ENCODE assay signal across 8 cellular contexts in the genomic region with DNA sequence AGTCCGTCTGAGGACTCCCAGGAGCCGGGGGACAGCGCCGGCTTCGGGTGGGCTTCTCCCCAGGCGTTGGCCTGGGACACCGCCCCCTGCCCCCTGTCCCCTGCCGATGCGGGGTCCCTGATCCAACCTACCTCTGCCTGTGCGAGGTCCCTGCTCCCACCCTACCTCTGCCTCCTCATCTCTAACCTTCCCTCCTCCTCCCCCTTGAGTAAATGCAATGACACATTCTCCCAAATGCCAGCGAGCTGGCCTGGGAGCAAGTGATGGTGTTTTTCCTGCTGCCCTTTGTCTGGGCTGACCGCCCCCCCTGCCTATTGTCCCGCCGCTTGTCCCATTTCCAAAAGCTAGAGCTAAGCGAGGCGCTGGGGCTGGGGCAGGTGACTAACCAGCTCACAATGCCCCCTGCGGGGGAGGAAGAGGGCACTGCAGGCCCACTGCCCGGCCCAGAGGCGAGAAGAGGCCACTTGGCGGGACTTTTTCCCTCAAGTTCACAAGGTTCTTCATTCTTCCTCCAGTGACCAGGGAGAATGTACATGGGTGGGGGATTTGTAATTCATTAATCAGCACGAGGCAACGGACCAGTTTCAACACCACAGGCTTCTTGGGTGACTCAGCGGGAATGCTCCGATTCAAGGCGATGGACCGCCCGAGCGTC. TPM values are rescaled to one million over a fixed set of nuclear protein-coding genes. Genes with fewer than 3 reads are reported as not detected.
DNase-seq lines count a peak whose midpoint lies in the region; ATAC-seq and TF ChIP-seq lines count a peak whose summit lies in the region.

No MANE protein-coding gene starts in this region.

- H3K9me3 ChIP-seq in AG04450 (ENCODE audit: control insufficient read depth, insufficient read depth, low read length): no peaks in the 10 kb centered on the region; the same call in 1 of the 2 replicates

- peak overlapping the region; percentile 67 for H3K4me3 ChIP-seq in AG04450 (ENCODE audit: low read depth, low read length)

- POLR2A ChIA-PET in AG04450 (lab: Yijun Ruan, JAX): interaction anchor here (0.6 to 8.0 kb wide), 11 partner anchors 8 to 1802 kb away, joined by 3 to 106 read pairs (median 5); a partner anchor contains a TSS

- no peaks in the 10 kb centered on the region for H3K36me3 Mint-ChIP-seq in activated naive CD4-positive, alpha-beta T cell treated with anti-CD3 and anti-CD28 coated beads, Interleukin-2, amount 10 ng/mL, durations not matched to agents 7 days and 5 days

- H3K27me3 ChIP-seq in AG04450 (ENCODE audit: control insufficient read depth, insufficient read depth, low read length): no peaks in the 10 kb centered on the region

- no peak overlapping the region for H3K27ac Mint-ChIP-seq in activated naive CD4-positive, alpha-beta T cell treated with anti-CD3 and anti-CD28 coated beads, Interleukin-2, amount 10 ng/mL, durations not matched to agents 7 days and 5 days

- peaks cover 33% of the 10 kb centered on the region for H3K4me1 Mint-ChIP-seq in activated naive CD4-positive, alpha-beta T cell treated with anti-CD3 and anti-CD28 coated beads, Interleukin-2, amount 10 ng/mL, durations not matched to agents 7 days and 5 days

- ATAC-seq in HG03378 (IDR thresholded peaks at IDR 0.05; ENCODE audit: unreplicated experiment) (no peak), GM18909 (IDR thresholded peaks at IDR 0.05; ENCODE audit: poor library complexity, unreplicated experiment) (no peak)

- DNase-seq in AG04450 (ENCODE audit: low read depth, low spot score) (peak; percentile 86), NOMO-1 treated with dmso at 0.1 percent for 144 hours (lab: John Stamatoyannopoulos, UW; ENCODE audit: unreplicated experiment) (peak; percentile 60), germinal center (ENCODE audit: low spot score) (peak; percentile 77), non-pigmented ciliary epithelial cell (ENCODE audit: low read depth) (peak; percentile 77)
- DNase-seq in activated naive CD4-positive, alpha-beta T cell treated with anti-CD3 and anti-CD28 coated beads, Interleukin-2, amount 10 ng/mL, durations not matched to agents 7 days and 5 days: peak; percentile 71

- peaks cover 96% of the 10 kb centered on the region for H3K27me3 Mint-ChIP-seq in activated naive CD4-positive, alpha-beta T cell treated with anti-CD3 and anti-CD28 coated beads, Interleukin-2, amount 10 ng/mL, durations not matched to agents 7 days and 5 days

- TF ChIP-seq CTCF in AG04450 (IDR thresholded peaks at IDR 0.05; ENCODE audit: low read depth, low read length) (peak; percentile 34), GM12874 (IDR thresholded peaks at IDR 0.05; ENCODE audit: insufficient read depth, low read depth, low read length) (peak; percentile 68)

- no peaks in the 10 kb centered on the region for H3K9me3 Mint-ChIP-seq in activated naive CD4-positive, alpha-beta T cell treated with anti-CD3 and anti-CD28 coated beads, Interleukin-2, amount 10 ng/mL, durations not matched to agents 7 days and 5 days

- H3K27ac ChIP-seq in AG04450 (ENCODE audit: low read depth, low read length): peak overlapping the region; percentile 99

- CTCF ChIA-PET in AG04450 (lab: Charles Lee): interaction anchor here (0.6 to 24.1 kb wide), 2 partner anchors 16 to 783 kb away, joined by 5 to 716 read pairs; a partner anchor contains a TSS
- CTCF ChIA-PET in activated naive CD4-positive, alpha-beta T cell treated with anti-CD3 and anti-CD28 coated beads, Interleukin-2, amount 10 ng/mL, durations not matched to agents 7 days and 5 days (lab: Charles Lee): interaction anchor here (0.9 to 24.9 kb wide), 10 partner anchors 9 to 292 kb away, joined by 3 to 564 read pairs (median 6); a partner anchor contains a TSS

- peak overlapping the region; percentile 67 for H3K4me3 Mint-ChIP-seq in activated naive CD4-positive, alpha-beta T cell treated with anti-CD3 and anti-CD28 coated beads, Interleukin-2, amount 10 ng/mL, durations not matched to agents 7 days and 5 days

RNA-seq across cellular contexts. Expression of a gene that starts 0.6 kb away (rescaled TPM):
- 11.4 and 12.4 TPM in 2 replicates for polyA plus RNA-seq in AG04450 (2011; rRNA removed)
- 9.3 and 15.0 TPM in 2 replicates for polyA minus RNA-seq in AG04450 (2011; rRNA and poly(A)+ RNA removed)

RNA-seq across cellular contexts. Expression of a gene that starts 17.7 kb away (rescaled TPM):
- 3.2 and 4.1 TPM in 2 replicates for polyA plus RNA-seq in AG04450 (2011; rRNA removed)
- 2.1 and 3.3 TPM in 2 replicates for polyA minus RNA-seq in AG04450 (2011; rRNA and poly(A)+ RNA removed)

RNA-seq across cellular contexts. Expression of a gene that starts 20.7 kb away (rescaled TPM):
- 45.9 and 70.6 TPM in 2 replicates for polyA plus RNA-seq in AG04450 (2011; rRNA removed)
- polyA minus RNA-seq in AG04450 (2011; rRNA and poly(A)+ RNA removed): 8.0 and 12.0 TPM in 2 replicates

RNA-seq across cellular contexts. Expression of a gene that starts 27.6 kb away (rescaled TPM):
- polyA plus RNA-seq in AG04450 (2011; rRNA removed): 116 and 140 TPM in 2 replicates
- 107 and 146 TPM in 2 replicates for polyA minus RNA-seq in AG04450 (2011; rRNA and poly(A)+ RNA removed)

RNA-seq across cellular contexts. Expression of a gene that starts 29.8 kb away (rescaled TPM):
- not detected in 2 replicates for polyA plus RNA-seq in AG04450 (2011; rRNA removed)
- polyA minus RNA-seq in AG04450 (2011; rRNA and poly(A)+ RNA removed): not detected in 2 replicates
